In the genomic region with DNA sequence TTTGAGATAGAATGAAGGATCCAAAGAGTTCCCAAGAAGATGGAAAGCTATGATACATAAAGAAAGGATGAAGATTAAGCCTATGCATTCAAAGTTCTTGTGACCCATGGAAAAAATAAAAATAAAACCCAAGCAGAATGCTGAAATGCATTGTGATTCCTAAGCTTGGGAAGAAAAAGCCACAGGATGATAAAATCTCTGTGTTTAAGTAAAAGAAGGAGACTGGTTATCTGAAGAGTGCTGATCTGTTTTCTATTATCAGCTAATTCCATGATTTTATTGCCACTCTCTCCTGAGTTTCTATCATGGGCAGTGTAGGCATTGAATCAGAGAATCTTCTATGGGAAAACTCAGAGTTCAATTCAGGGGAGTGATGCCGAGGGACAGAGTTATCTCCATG, we compare ENCODE assay signal across 7 cellular contexts.
"Had no signal": no experiment of that assay in that cellular context is flagged by ENCODE, and none has a peak within 500 bp of the region (broad histone marks: within the 10 kb centered on the region; RNA-seq: fewer than 3 reads in every experiment).

No MANE protein-coding gene starts in this region.

- H3K27ac ChIP-seq: HL-60 had no signal

- ATAC-seq: HepG2, K562 had no signal

- H3K36me3 Mint-ChIP-seq: IgD-negative memory B cell had no signal

- H3K4me3 ChIP-seq: K562 had no signal

- DNase-seq: IMR-90, KBM-7, KG1 had no signal

- H3K27ac Mint-ChIP-seq: IgD-negative memory B cell had no signal
